1 cellular context compared by ENCODE assay signal in the genomic region with DNA sequence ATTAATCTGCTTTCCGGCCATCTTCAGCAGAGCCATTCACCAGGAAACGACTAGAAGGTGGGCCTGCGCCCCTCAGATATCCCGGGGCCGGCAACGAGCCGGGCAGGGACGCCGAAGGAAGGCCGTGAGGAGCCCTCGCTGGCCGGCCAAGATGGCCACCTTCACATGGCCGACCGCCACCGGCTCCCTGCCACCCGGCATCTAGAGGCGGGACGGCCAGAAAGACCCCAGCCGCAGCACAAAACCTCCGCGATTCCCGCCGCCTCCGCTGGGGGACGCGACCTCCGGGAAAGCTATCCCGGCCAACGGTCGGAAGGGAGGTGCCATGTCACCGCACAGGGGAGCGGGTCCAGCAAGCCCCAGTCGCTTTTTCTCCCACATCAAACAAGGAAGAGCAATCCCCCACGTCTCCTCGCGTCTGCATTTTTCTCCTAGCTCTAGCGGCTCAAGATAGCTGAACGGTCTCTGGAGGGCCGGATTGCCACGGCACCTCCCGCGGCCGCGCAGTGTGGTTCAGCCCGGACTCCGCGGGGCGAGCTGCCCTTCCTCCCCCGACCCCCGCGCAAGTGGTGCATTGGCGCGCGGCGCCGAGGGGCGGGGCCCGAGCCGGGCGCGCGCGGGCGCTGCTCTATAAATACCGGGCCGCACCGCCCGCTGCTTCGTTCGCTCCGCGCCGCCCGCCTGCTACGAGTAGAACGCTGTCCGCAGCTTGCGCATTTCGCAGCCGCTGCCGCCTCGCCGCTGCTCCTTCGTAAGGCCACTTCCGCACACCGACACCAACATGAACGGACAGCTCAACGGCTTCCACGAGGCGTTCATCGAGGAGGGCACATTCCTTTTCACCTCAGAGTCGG.
TF ChIP-seq lines count a peak whose summit lies in the region.

A gene (plus strand): TSS at position 662 of the 854 bp plus-strand sequence. CDS start 120 bp downstream, at position 782.

TF ChIP-seq in HepG2, 621 proteins besides CTCF, POLR2A, EP300 and RAD21 (continued from another document and continues in another):
- TF ChIP-seq, protein P1, sequence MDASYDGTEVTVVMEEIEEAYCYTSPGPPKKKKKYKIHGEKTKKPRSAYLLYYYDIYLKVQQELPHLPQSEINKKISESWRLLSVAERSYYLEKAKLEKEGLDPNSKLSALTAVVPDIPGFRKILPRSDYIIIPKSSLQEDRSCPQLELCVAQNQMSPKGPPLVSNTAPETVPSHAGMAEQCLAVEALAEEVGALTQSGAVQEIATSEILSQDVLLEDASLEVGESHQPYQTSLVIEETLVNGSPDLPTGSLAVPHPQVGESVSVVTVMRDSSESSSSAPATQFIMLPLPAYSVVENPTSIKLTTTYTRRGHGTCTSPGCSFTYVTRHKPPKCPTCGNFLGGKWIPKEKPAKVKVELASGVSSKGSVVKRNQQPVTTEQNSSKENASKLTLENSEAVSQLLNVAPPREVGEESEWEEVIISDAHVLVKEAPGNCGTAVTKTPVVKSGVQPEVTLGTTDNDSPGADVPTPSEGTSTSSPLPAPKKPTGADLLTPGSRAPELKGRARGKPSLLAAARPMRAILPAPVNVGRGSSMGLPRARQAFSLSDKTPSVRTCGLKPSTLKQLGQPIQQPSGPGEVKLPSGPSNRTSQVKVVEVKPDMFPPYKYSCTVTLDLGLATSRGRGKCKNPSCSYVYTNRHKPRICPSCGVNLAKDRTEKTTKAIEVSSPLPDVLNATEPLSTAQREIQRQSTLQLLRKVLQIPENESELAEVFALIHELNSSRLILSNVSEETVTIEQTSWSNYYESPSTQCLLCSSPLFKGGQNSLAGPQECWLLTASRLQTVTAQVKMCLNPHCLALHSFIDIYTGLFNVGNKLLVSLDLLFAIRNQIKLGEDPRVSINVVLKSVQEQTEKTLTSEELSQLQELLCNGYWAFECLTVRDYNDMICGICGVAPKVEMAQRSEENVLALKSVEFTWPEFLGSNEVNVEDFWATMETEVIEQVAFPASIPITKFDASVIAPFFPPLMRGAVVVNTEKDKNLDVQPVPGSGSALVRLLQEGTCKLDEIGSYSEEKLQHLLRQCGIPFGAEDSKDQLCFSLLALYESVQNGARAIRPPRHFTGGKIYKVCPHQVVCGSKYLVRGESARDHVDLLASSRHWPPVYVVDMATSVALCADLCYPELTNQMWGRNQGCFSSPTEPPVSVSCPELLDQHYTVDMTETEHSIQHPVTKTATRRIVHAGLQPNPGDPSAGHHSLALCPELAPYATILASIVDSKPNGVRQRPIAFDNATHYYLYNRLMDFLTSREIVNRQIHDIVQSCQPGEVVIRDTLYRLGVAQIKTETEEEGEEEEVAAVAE (CRISPR knock-in tag; IDR thresholded peaks at IDR 0.05; ENCODE audit: borderline replicate concordance), result peak; percentile 47; the same call in 1 of the 2 replicates
- TF ChIP-seq, protein P2, sequence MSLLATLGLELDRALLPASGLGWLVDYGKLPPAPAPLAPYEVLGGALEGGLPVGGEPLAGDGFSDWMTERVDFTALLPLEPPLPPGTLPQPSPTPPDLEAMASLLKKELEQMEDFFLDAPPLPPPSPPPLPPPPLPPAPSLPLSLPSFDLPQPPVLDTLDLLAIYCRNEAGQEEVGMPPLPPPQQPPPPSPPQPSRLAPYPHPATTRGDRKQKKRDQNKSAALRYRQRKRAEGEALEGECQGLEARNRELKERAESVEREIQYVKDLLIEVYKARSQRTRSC (CRISPR knock-in tag; IDR thresholded peaks at IDR 0.05; ENCODE audit: low read depth), result no peak
- TF ChIP-seq RARG (CRISPR knock-in tag; IDR thresholded peaks at IDR 0.05; ENCODE audit: low read depth), result 0 out of 2 replicates have a peak, but pooled peaks have one; percentile 2
- no peak; the same call in 1 of the 2 replicates for TF ChIP-seq DNMT1 (CRISPR knock-in tag; IDR thresholded peaks at IDR 0.05)
- TF ChIP-seq, protein P3, sequence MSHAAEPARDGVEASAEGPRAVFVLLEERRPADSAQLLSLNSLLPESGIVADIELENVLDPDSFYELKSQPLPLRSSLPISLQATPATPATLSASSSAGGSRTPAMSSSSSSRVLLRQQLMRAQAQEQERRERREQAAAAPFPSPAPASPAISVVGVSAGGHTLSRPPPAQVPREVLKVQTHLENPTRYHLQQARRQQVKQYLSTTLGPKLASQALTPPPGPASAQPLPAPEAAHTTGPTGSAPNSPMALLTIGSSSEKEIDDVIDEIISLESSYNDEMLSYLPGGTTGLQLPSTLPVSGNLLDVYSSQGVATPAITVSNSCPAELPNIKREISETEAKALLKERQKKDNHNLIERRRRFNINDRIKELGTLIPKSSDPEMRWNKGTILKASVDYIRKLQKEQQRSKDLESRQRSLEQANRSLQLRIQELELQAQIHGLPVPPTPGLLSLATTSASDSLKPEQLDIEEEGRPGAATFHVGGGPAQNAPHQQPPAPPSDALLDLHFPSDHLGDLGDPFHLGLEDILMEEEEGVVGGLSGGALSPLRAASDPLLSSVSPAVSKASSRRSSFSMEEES (CRISPR knock-in tag; IDR thresholded peaks at IDR 0.05), result peak; percentile 62
- peak; percentile 50 for TF ChIP-seq ISL2 (CRISPR knock-in tag; IDR thresholded peaks at IDR 0.05)
- peak; percentile 97 for TF ChIP-seq BRD4 (CRISPR knock-in tag; IDR thresholded peaks at IDR 0.05)
- TF ChIP-seq, protein P4, sequence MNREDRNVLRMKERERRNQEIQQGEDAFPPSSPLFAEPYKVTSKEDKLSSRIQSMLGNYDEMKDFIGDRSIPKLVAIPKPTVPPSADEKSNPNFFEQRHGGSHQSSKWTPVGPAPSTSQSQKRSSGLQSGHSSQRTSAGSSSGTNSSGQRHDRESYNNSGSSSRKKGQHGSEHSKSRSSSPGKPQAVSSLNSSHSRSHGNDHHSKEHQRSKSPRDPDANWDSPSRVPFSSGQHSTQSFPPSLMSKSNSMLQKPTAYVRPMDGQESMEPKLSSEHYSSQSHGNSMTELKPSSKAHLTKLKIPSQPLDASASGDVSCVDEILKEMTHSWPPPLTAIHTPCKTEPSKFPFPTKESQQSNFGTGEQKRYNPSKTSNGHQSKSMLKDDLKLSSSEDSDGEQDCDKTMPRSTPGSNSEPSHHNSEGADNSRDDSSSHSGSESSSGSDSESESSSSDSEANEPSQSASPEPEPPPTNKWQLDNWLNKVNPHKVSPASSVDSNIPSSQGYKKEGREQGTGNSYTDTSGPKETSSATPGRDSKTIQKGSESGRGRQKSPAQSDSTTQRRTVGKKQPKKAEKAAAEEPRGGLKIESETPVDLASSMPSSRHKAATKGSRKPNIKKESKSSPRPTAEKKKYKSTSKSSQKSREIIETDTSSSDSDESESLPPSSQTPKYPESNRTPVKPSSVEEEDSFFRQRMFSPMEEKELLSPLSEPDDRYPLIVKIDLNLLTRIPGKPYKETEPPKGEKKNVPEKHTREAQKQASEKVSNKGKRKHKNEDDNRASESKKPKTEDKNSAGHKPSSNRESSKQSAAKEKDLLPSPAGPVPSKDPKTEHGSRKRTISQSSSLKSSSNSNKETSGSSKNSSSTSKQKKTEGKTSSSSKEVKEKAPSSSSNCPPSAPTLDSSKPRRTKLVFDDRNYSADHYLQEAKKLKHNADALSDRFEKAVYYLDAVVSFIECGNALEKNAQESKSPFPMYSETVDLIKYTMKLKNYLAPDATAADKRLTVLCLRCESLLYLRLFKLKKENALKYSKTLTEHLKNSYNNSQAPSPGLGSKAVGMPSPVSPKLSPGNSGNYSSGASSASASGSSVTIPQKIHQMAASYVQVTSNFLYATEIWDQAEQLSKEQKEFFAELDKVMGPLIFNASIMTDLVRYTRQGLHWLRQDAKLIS (CRISPR knock-in tag; IDR thresholded peaks at IDR 0.05), result peak; percentile 84
- peak; percentile 86 for TF ChIP-seq ZNF44 (CRISPR knock-in tag; IDR thresholded peaks at IDR 0.05)
- TF ChIP-seq ZBTB8A (CRISPR knock-in tag; IDR thresholded peaks at IDR 0.05; ENCODE audit: borderline replicate concordance, low read depth), result peak; percentile 85; the same call in 1 of the 2 replicates
- TF ChIP-seq ELF3 (CRISPR knock-in tag; IDR thresholded peaks at IDR 0.05), result peak; percentile 55; the same call in 1 of the 2 replicates
- TF ChIP-seq NR1H2 (CRISPR knock-in tag; IDR thresholded peaks at IDR 0.05; ENCODE audit: borderline replicate concordance, low read depth), result peak; percentile 60; the same call in 1 of the 2 replicates
- peak; percentile 93; the same call in 1 of the 2 replicates for TF ChIP-seq TBP (CRISPR knock-in tag; IDR thresholded peaks at IDR 0.05)
- peak; percentile 63; the same call in 1 of the 2 replicates for TF ChIP-seq GATAD2A (CRISPR knock-in tag; IDR thresholded peaks at IDR 0.05)
- peak; percentile 70; the same call in 1 of the 2 replicates for TF ChIP-seq CHD2 (IDR thresholded peaks at IDR 0.05; ENCODE audit: low read depth, low read length)
- TF ChIP-seq ZC3H4 (CRISPR knock-in tag; IDR thresholded peaks at IDR 0.05; ENCODE audit: borderline replicate concordance), result peak; percentile 82; the same call in 1 of the 2 replicates
- TF ChIP-seq JUNB (CRISPR knock-in tag; IDR thresholded peaks at IDR 0.05; ENCODE audit: borderline replicate concordance), result peak; percentile 50; the same call in 1 of the 2 replicates
- peak; percentile 90 for TF ChIP-seq PAX8 (CRISPR knock-in tag; IDR thresholded peaks at IDR 0.05; ENCODE audit: borderline replicate concordance)
- peak; percentile 69; the same call in 1 of the 2 replicates for TF ChIP-seq KDM3A (CRISPR knock-in tag; IDR thresholded peaks at IDR 0.05; ENCODE audit: low read depth)
- TF ChIP-seq, protein P5, sequence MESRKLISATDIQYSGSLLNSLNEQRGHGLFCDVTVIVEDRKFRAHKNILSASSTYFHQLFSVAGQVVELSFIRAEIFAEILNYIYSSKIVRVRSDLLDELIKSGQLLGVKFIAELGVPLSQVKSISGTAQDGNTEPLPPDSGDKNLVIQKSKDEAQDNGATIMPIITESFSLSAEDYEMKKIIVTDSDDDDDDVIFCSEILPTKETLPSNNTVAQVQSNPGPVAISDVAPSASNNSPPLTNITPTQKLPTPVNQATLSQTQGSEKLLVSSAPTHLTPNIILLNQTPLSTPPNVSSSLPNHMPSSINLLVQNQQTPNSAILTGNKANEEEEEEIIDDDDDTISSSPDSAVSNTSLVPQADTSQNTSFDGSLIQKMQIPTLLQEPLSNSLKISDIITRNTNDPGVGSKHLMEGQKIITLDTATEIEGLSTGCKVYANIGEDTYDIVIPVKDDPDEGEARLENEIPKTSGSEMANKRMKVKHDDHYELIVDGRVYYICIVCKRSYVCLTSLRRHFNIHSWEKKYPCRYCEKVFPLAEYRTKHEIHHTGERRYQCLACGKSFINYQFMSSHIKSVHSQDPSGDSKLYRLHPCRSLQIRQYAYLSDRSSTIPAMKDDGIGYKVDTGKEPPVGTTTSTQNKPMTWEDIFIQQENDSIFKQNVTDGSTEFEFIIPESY (CRISPR knock-in tag; IDR thresholded peaks at IDR 0.05), result peak; percentile 48; the same call in 1 of the 2 replicates
- TF ChIP-seq, protein P6, sequence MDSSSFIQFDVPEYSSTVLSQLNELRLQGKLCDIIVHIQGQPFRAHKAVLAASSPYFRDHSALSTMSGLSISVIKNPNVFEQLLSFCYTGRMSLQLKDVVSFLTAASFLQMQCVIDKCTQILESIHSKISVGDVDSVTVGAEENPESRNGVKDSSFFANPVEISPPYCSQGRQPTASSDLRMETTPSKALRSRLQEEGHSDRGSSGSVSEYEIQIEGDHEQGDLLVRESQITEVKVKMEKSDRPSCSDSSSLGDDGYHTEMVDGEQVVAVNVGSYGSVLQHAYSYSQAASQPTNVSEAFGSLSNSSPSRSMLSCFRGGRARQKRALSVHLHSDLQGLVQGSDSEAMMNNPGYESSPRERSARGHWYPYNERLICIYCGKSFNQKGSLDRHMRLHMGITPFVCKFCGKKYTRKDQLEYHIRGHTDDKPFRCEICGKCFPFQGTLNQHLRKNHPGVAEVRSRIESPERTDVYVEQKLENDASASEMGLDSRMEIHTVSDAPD (CRISPR knock-in tag; IDR thresholded peaks at IDR 0.05), result peak; percentile 65; the same call in 1 of the 2 replicates
- TF ChIP-seq, protein P7, sequence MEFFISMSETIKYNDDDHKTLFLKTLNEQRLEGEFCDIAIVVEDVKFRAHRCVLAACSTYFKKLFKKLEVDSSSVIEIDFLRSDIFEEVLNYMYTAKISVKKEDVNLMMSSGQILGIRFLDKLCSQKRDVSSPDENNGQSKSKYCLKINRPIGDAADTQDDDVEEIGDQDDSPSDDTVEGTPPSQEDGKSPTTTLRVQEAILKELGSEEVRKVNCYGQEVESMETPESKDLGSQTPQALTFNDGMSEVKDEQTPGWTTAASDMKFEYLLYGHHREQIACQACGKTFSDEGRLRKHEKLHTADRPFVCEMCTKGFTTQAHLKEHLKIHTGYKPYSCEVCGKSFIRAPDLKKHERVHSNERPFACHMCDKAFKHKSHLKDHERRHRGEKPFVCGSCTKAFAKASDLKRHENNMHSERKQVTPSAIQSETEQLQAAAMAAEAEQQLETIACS (CRISPR knock-in tag; IDR thresholded peaks at IDR 0.05), result peak; percentile 95
- no peak for TF ChIP-seq ZNF207 (IDR thresholded peaks at IDR 0.05; ENCODE audit: borderline replicate concordance)
- TF ChIP-seq ZNF709 (CRISPR knock-in tag; IDR thresholded peaks at IDR 0.05), result peak; percentile 86
- TF ChIP-seq ZBTB7B (CRISPR knock-in tag; IDR thresholded peaks at IDR 0.05), result peak; percentile 98
- peak; percentile 55; the same call in 1 of the 2 replicates for TF ChIP-seq ZNF33A (CRISPR knock-in tag; IDR thresholded peaks at IDR 0.05; ENCODE audit: borderline replicate concordance)
- TF ChIP-seq EED (CRISPR knock-in tag; IDR thresholded peaks at IDR 0.05), result no peak; the same call in 1 of the 2 replicates
- no peak for TF ChIP-seq ZNF260 (CRISPR knock-in tag; IDR thresholded peaks at IDR 0.05; ENCODE audit: borderline replicate concordance, low read depth)
- peak; percentile 80; the same call in 1 of the 2 replicates for TF ChIP-seq ZFP82 (CRISPR knock-in tag; IDR thresholded peaks at IDR 0.05; ENCODE audit: borderline replicate concordance)
- TF ChIP-seq MIXL1 (CRISPR knock-in tag; IDR thresholded peaks at IDR 0.05), result no peak; the same call in none of the 2 replicates
- TF ChIP-seq MTA3 (CRISPR knock-in tag; IDR thresholded peaks at IDR 0.05), result peak; percentile 68; the same call in 1 of the 2 replicates
- TF ChIP-seq, protein P8, sequence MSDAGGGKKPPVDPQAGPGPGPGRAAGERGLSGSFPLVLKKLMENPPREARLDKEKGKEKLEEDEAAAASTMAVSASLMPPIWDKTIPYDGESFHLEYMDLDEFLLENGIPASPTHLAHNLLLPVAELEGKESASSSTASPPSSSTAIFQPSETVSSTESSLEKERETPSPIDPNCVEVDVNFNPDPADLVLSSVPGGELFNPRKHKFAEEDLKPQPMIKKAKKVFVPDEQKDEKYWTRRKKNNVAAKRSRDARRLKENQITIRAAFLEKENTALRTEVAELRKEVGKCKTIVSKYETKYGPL (CRISPR knock-in tag; IDR thresholded peaks at IDR 0.05), result peak; percentile 78; the same call in 1 of the 2 replicates
- TF ChIP-seq ZNF816 (CRISPR knock-in tag; IDR thresholded peaks at IDR 0.05; ENCODE audit: borderline replicate concordance), result peak; percentile 96
- no peak for TF ChIP-seq NR2F6 (IDR thresholded peaks at IDR 0.05)
- TF ChIP-seq NR2F6 (CRISPR knock-in tag; IDR thresholded peaks at IDR 0.05), result peak; percentile 70
- peak; percentile 56 for TF ChIP-seq RXRB (CRISPR knock-in tag; IDR thresholded peaks at IDR 0.05; ENCODE audit: borderline replicate concordance)
- TF ChIP-seq, protein P9, sequence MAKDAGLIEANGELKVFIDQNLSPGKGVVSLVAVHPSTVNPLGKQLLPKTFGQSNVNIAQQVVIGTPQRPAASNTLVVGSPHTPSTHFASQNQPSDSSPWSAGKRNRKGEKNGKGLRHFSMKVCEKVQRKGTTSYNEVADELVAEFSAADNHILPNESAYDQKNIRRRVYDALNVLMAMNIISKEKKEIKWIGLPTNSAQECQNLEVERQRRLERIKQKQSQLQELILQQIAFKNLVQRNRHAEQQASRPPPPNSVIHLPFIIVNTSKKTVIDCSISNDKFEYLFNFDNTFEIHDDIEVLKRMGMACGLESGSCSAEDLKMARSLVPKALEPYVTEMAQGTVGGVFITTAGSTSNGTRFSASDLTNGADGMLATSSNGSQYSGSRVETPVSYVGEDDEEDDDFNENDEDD (CRISPR knock-in tag; IDR thresholded peaks at IDR 0.05; ENCODE audit: borderline replicate concordance), result peak; percentile 78; the same call in 1 of the 2 replicates
- no peak; the same call in 1 of the 2 replicates for TF ChIP-seq HCFC1 (IDR thresholded peaks at IDR 0.05; ENCODE audit: low read depth, low read length)
